1 cellular context compared by ENCODE assay signal in the genomic region with DNA sequence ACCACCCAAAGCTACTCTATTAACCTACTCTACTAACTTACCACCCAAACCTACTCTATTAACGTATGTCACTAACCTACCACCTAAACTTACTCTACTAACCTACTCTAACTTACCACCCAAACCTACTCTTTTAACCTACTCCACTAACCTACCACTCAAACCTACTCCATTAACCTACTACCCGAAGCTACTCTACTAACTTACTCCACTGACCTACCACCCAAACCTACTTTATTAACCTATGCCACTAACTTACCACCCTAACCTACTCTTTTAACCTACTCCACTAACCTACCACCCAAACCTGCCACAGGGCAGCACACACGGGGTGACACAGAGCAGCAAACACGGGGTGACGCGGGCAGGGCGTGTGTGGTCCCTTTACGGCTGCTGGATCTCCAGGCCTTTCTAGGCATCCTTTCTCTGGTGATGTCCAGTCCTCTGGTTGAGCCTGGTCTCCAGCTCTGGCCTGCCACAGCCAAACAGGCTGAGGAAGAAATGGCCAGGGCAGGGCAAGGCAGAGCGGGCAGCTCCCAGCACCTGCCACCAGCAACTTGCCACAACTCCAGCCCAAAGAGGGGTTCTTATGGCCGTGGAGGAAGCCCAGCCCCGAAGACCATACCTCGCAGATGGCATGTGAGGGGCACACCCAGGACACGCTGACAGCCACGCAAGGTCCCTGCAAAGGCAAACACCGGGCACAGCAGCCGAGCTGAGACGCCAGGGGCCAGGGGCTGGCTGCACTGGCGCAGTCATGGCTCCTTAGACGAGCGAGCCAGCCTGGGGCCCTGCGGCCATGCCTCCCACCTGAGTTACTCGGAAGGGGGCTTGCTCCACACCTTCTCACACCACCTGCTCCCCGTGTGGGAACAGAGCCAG.
TF ChIP-seq lines count a peak whose summit lies in the region.

No MANE protein-coding gene starts in this region.

TF ChIP-seq in GM23338, 12 proteins besides CTCF, POLR2A, EP300 and RAD21 (continued from another document):
- TF ChIP-seq, protein P1, sequence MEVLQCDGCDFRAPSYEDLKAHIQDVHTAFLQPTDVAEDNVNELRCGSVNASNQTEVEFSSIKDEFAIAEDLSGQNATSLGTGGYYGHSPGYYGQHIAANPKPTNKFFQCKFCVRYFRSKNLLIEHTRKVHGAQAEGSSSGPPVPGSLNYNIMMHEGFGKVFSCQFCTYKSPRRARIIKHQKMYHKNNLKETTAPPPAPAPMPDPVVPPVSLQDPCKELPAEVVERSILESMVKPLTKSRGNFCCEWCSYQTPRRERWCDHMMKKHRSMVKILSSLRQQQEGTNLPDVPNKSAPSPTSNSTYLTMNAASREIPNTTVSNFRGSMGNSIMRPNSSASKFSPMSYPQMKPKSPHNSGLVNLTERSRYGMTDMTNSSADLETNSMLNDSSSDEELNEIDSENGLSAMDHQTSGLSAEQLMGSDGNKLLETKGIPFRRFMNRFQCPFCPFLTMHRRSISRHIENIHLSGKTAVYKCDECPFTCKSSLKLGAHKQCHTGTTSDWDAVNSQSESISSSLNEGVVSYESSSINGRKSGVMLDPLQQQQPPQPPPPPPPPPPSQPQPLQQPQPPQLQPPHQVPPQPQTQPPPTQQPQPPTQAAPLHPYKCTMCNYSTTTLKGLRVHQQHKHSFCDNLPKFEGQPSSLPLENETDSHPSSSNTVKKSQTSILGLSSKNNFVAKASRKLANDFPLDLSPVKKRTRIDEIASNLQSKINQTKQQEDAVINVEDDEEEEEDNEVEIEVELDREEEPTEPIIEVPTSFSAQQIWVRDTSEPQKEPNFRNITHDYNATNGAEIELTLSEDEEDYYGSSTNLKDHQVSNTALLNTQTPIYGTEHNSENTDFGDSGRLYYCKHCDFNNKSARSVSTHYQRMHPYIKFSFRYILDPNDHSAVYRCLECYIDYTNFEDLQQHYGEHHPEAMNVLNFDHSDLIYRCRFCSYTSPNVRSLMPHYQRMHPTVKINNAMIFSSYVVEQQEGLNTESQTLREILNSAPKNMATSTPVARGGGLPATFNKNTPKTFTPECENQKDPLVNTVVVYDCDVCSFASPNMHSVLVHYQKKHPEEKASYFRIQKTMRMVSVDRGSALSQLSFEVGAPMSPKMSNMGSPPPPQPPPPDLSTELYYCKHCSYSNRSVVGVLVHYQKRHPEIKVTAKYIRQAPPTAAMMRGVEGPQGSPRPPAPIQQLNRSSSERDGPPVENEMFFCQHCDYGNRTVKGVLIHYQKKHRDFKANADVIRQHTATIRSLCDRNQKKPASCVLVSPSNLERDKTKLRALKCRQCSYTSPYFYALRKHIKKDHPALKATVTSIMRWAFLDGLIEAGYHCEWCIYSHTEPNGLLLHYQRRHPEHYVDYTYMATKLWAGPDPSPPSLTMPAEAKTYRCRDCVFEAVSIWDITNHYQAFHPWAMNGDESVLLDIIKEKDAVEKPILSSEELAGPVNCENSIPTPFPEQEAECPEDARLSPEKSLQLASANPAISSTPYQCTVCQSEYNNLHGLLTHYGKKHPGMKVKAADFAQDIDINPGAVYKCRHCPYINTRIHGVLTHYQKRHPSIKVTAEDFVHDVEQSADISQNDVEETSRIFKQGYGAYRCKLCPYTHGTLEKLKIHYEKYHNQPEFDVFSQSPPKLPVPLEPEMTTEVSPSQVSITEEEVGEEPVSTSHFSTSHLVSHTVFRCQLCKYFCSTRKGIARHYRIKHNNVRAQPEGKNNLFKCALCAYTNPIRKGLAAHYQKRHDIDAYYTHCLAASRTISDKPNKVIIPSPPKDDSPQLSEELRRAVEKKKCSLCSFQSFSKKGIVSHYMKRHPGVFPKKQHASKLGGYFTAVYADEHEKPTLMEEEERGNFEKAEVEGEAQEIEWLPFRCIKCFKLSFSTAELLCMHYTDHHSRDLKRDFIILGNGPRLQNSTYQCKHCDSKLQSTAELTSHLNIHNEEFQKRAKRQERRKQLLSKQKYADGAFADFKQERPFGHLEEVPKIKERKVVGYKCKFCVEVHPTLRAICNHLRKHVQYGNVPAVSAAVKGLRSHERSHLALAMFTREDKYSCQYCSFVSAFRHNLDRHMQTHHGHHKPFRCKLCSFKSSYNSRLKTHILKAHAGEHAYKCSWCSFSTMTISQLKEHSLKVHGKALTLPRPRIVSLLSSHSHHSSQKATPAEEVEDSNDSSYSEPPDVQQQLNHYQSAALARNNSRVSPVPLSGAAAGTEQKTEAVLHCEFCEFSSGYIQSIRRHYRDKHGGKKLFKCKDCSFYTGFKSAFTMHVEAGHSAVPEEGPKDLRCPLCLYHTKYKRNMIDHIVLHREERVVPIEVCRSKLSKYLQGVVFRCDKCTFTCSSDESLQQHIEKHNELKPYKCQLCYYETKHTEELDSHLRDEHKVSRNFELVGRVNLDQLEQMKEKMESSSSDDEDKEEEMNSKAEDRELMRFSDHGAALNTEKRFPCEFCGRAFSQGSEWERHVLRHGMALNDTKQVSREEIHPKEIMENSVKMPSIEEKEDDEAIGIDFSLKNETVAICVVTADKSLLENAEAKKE (CRISPR knock-in tag; IDR thresholded peaks at IDR 0.05), result no peak
- no peak for TF ChIP-seq NANOG (IDR thresholded peaks at IDR 0.05; ENCODE audit: borderline replicate concordance)
- no peak for TF ChIP-seq EZH2 (IDR thresholded peaks at IDR 0.05; ENCODE audit: low read depth, unreplicated experiment)
